ENCODE assay signal across 27 cellular contexts in genomic region chr10:56258991-56259390, GRCh38.
"Had no signal": no experiment of that assay in that cellular context is flagged by ENCODE, and none has a peak within 500 bp of the region (broad histone marks: within the 10 kb centered on the region; RNA-seq: fewer than 3 reads in every experiment).

No MANE protein-coding gene starts in this region.

- H3K9ac ChIP-seq: parathyroid adenoma had no signal

- H3K27me3 ChIP-seq: neutrophil, ovary, right lobe of liver, sigmoid colon, stomach, thyroid gland, tibial nerve, upper lobe of left lung, vagina had no signal

- FAIRE-seq: small intestine, urothelium cell line had no signal

- H3K9me3 ChIP-seq: neutrophil, ovary, psoas muscle, right lobe of liver, sigmoid colon, thoracic aorta, thyroid gland, tibial nerve, upper lobe of left lung, vagina had no signal

- H3K4me1 ChIP-seq: parathyroid adenoma, psoas muscle, right lobe of liver, sigmoid colon, stomach, thyroid gland, tibial nerve, upper lobe of left lung, vagina had no signal

- H3K36me3 ChIP-seq: neutrophil, ovary, right lobe of liver, sigmoid colon, stomach, thoracic aorta, thyroid gland, tibial nerve, upper lobe of left lung, vagina had no signal

- H3K4me3 ChIP-seq: ovary, psoas muscle, right lobe of liver, sigmoid colon, stomach, thoracic aorta, thyroid gland, tibial nerve, upper lobe of left lung, vagina had no signal

- H2AFZ ChIP-seq: parathyroid adenoma had no signal

- H3K79me2 ChIP-seq: parathyroid adenoma had no signal

- ATAC-seq: natural killer cell treated with Interleukin-12 subunit alpha and Interleukin-12 subunit beta and Interleukin-15 and Interleukin-18, amount 100 ng/mL, for 72 hours; psoas muscle; right cardiac atrium; right lobe of liver; stimulated activated effector memory CD8-positive, alpha-beta T cell treated with anti-CD3 and anti-CD28 coated beads, Interleukin-12 subunit alpha, Interleukin-12 subunit beta, amount 100 ng/mL, for 72 hours; stimulated activated naive B cell treated with anti-CD40 and anti-IgM and Interleukin-4, amounts not matched to agents 10 μg/mL and 1 μg/mL and 100 μg/mL, for 72 hours had no signal

- H3K27ac ChIP-seq: neutrophil, ovary, parathyroid adenoma, psoas muscle, right lobe of liver, sigmoid colon, stomach, thoracic aorta, thyroid gland, tibial nerve, upper lobe of left lung, vagina had no signal

- DNase-seq: nephron progenitor cell; nucleus accumbens; ovary; posterior cingulate gyrus; psoas muscle; right cardiac atrium; right lobe of liver; sigmoid colon; small intestine; stimulated activated CD4-positive, alpha-beta T cell treated with anti-CD3 and anti-CD28 coated beads, Interleukin-15, amount 100 ng/mL, for 24 hours; stimulated activated CD4-positive, alpha-beta T cell treated with anti-CD3 and anti-CD28 coated beads, Interleukin-2, amount 100 ng/mL, for 24 hours; stimulated activated CD4-positive, alpha-beta T cell treated with anti-CD3 and anti-CD28 coated beads, Interleukin-2, amount 100 ng/mL, for 48 hours; stimulated activated CD4-positive, alpha-beta T cell treated with anti-CD3 and anti-CD28 coated beads, Interleukin-4, amount 100 ng/mL, for 24 hours; stimulated activated naive B cell treated with anti-CD40 and anti-IgM and Interleukin-4, amounts not matched to agents 10 μg/mL and 1 μg/mL and 100 μg/mL, for 72 hours; stimulated activated naive CD4-positive, alpha-beta T cell treated with Interleukin-2 at 50 U/mL for 16 hours; stomach; thyroid gland; trophoblast cell; upper lobe of left lung had no signal
